11 cellular contexts compared by ENCODE assay signal in genomic region chrX:153352858-153353257, GRCh38. TPM values are rescaled to one million over a fixed set of nuclear protein-coding genes. Genes with fewer than 3 reads are reported as not detected.
"Had no signal": no experiment of that assay in that cellular context is flagged by ENCODE, and none has a peak within 500 bp of the region (broad histone marks: within the 10 kb centered on the region; RNA-seq: fewer than 3 reads in every experiment).

No MANE protein-coding gene starts in this region.

- H3K27me3 Mint-ChIP-seq: IgD-negative memory B cell had no signal

- H3K27ac ChIP-seq: GM23248, HL-60 had no signal

- H3K4me3 ChIP-seq: GM23248 had no signal

- DNase-seq: GM23248, GOT3, HCEC 1CT, HFFc6, KBM-7 had no signal

- H3K4me3 Mint-ChIP-seq: H9, HFFc6, IgD-negative memory B cell had no signal

- H2AFZ ChIP-seq: GM23248 had no signal

- H3K27ac Mint-ChIP-seq: H9, HFFc6 had no signal

RNA-seq across cellular contexts. Expression of gene PNMA6F, which starts 31.3 kb away (rescaled TPM):
- total RNA-seq: GM23248, H4, H9, HepG2, HFFc6, HT1080 had no signal

RNA-seq across cellular contexts. Expression of gene PNMA6E, which starts 48.3 kb away (rescaled TPM):
- total RNA-seq: GM23248, H4, H9, HepG2, HFFc6 had no signal

RNA-seq across cellular contexts. Expression of gene ZFP92, which starts 58.4 kb away (rescaled TPM):
- total RNA-seq: H4 had no signal
